ENCODE assay signal across 8 cellular contexts in genomic region chr10:122298598-122299301, GRCh38. TPM values are rescaled to one million over a fixed set of nuclear protein-coding genes. Genes with fewer than 3 reads are reported as not detected.
A peak's percentile ranks its signal among the peaks of the same experiment; 100 is the strongest.
DNase-seq lines count a peak whose midpoint lies in the region; ATAC-seq and TF ChIP-seq lines count a peak whose summit lies in the region.

No MANE protein-coding gene starts in this region.

- H3K4me1 ChIP-seq in endocrine pancreas (ENCODE audit: control insufficient read depth, insufficient read depth, low read length), result no peaks in the 10 kb centered on the region

- H3K36me3 Mint-ChIP-seq in mesothelial cell of epicardium, result no peaks in the 10 kb centered on the region

- no peaks in the 10 kb centered on the region for H3K9me3 Mint-ChIP-seq in mesothelial cell of epicardium

- no peak overlapping the region for H3K4me3 ChIP-seq in endocrine pancreas (ENCODE audit: control insufficient read depth, insufficient read depth, low read length)

- TF ChIP-seq CTCF in GM13977 (IDR thresholded peaks at IDR 0.05; ENCODE audit: extremely low read depth, insufficient read depth, missing control alignments) (peak; percentile 90), mesothelial cell of epicardium (IDR thresholded peaks at IDR 0.05; ENCODE audit: unreplicated experiment) (peak; percentile 86)

- H3K27me3 ChIP-seq in endocrine pancreas (ENCODE audit: control insufficient read depth, insufficient read depth, low read length), result no peaks in the 10 kb centered on the region

- H3K27me3 Mint-ChIP-seq in mesothelial cell of epicardium (ENCODE audit: low read depth), result no peaks in the 10 kb centered on the region

- peak overlapping the region; percentile 32 for H3K9ac ChIP-seq in endocrine pancreas (ENCODE audit: control insufficient read depth, insufficient read depth, low read length)

- no peaks in the 10 kb centered on the region for H3K4me1 Mint-ChIP-seq in mesothelial cell of epicardium

- peak overlapping the region; percentile 27 for H3K4me3 Mint-ChIP-seq in mesothelial cell of epicardium

- H3K9me3 ChIP-seq in endocrine pancreas (ENCODE audit: control insufficient read depth, low read length), result no peaks in the 10 kb centered on the region

- ATAC-seq in HG03442 (IDR thresholded peaks at IDR 0.05; ENCODE audit: unreplicated experiment), result peak; percentile 64

- H3K27ac Mint-ChIP-seq in mesothelial cell of epicardium, result no peak overlapping the region

- DNase-seq in A172 (ENCODE audit: low spot score) (peak; percentile 62), GM13977 (ENCODE audit: low spot score) (peak; percentile 77), NCI-H82 treated with DMSO at 0.1 percent for 48 hours (lab: John Stamatoyannopoulos, UW; ENCODE audit: unreplicated experiment) (peak; percentile 44), mesothelial cell of epicardium (ENCODE audit: low spot score in 2 of 2, unreplicated experiment in 2 of 2) (peak; percentile 41 to 80)
- peak; percentile 26 to 40 for DNase-seq in activated CD8-positive, alpha-beta memory T cell treated with anti-CD3 and anti-CD28 coated beads for 4 hours (ENCODE audit: low read depth in 2 of 2)
- DNase-seq in stimulated activated CD8-positive, alpha-beta memory T cell treated with anti-CD3 and anti-CD28 coated beads, Interleukin-15, amount 100 ng/mL, for 4 hours (ENCODE audit: low read depth in 2 of 2), result peak; percentile 6 to 16

- H3K36me3 ChIP-seq in endocrine pancreas (ENCODE audit: control insufficient read depth, insufficient read depth, low read length), result no peaks in the 10 kb centered on the region

- in situ Hi-C loops in GM13977 (cut with MboI; ENCODE audit: low pct_unique_long_range_greater_than_20kb, low sequenced_read_pairs, unreplicated experiment), result loop anchor here (25.0 kb wide), 1 partner anchor 264 kb away; the partner anchor contains the start of gene DMBT1

RNA-seq across cellular contexts. Expression of gene BTBD16, which starts 27.7 kb away (rescaled TPM):
- not detected in 2 replicates for total RNA-seq in A172 (2014; rRNA removed; shearing (Covaris generic))
- not detected in 3 replicates for total RNA-seq in mesothelial cell of epicardium

Comparison
In these comparisons a context has a peak if more than half of its experiments do, and no peak if none do; other contexts are left out.
1. DNase-seq: peak in every context shown above with its lines; median percentile 77 in GM13977; 62 in A172; 60 in mesothelial cell of epicardium; 44 in NCI-H82 treated with DMSO at 0.1 percent for 48 hours; 33 in activated CD8-positive, alpha-beta memory T cell treated with anti-CD3 and anti-CD28 coated beads for 4 hours; 11 in stimulated activated CD8-positive, alpha-beta memory T cell treated with anti-CD3 and anti-CD28 coated beads, Interleukin-15, amount 100 ng/mL, for 4 hours.